8 cellular contexts compared by ENCODE assay signal in genomic region chr1:23916209-23917131, GRCh38. TPM values are rescaled to one million over a fixed set of nuclear protein-coding genes. Genes with fewer than 3 reads are reported as not detected.
DNase-seq lines count a peak whose midpoint lies in the region; ATAC-seq and TF ChIP-seq lines count a peak whose summit lies in the region.

No MANE protein-coding gene starts in this region.

- intact Hi-C loops in PC-3 (cut with micrococcal nuclease) (loop anchor here (1.0 to 5.0 kb wide), 3 partner anchors 48 to 144 kb away; partner anchors contain the start of genes FUCA1 and GALE), Right ventricle myocardium inferior (cut with DNase I) (loop anchor here (5.0 to 10.0 kb wide), 2 partner anchors 104 to 362 kb away; partner anchors contain the start of gene ID3), posterior vena cava (cut with DNase I) (loop anchor here in 1 of 2 donors (10.0 kb wide), 1 partner anchor 152 kb away; no protein-coding TSS in a partner anchor)
- intact Hi-C loops in activated T-helper 2 cell treated with anti-CD3 and anti-CD28 coated beads, Interferon-gamma antibody, Interleukin-2, Interleukin-4, amounts not matched to agents 10 μg/mL and 5 μg/mL and 100 μg/mL, durations not matched to agents 14 hours and 24 hours and 36 hours (cut with micrococcal nuclease), result loop anchor here (1.0 to 5.0 kb wide), 3 partner anchors 89 to 144 kb away; partner anchors contain the start of gene HMGCL

- H3K4me1 ChIP-seq in PC-3 (ENCODE audit: insufficient read depth, low read length), result peaks cover 18% of the 10 kb centered on the region

- H3K27ac ChIP-seq in PC-3 (ENCODE audit: low read length), result no peak overlapping the region

- DNase-seq in AG08396 (ENCODE audit: low spot score), result peak; percentile 72
- peak; percentile 84 for DNase-seq in PC-3
- DNase-seq in activated T-helper 2 cell treated with anti-CD3 and anti-CD28 coated beads, Interferon-gamma antibody, Interleukin-2, Interleukin-4, amounts not matched to agents 10 μg/mL and 5 μg/mL and 100 μg/mL, durations not matched to agents 14 hours and 24 hours and 36 hours (ENCODE audit: low spot score), result peak; percentile 32
- DNase-seq in Right ventricle myocardium inferior (ENCODE audit: missing footprints), result no peak
- DNase-seq in posterior vena cava (ENCODE audit: low spot score), result peak; percentile 85
- DNase-seq in OCI-M2 (lab: John Stamatoyannopoulos, UW; ENCODE audit: unreplicated experiment), result no peak

- no peak overlapping the region for H3K4me3 Mint-ChIP-seq in activated T-helper 2 cell treated with anti-CD3 and anti-CD28 coated beads, Interferon-gamma antibody, Interleukin-2, Interleukin-4, amounts not matched to agents 10 μg/mL and 5 μg/mL and 100 μg/mL, durations not matched to agents 14 hours and 24 hours and 36 hours (ENCODE audit: low read depth)

- BruUV-seq in PC-3 (replicated peaks; lab: Mats Ljungman, UMichigan), result no TSS peak

- H2AFZ ChIP-seq in PC-3 (ENCODE audit: low read length), result peak overlapping the region; percentile 52

- H3K9me3 Mint-ChIP-seq in activated T-helper 2 cell treated with anti-CD3 and anti-CD28 coated beads, Interferon-gamma antibody, Interleukin-2, Interleukin-4, amounts not matched to agents 10 μg/mL and 5 μg/mL and 100 μg/mL, durations not matched to agents 14 hours and 24 hours and 36 hours, result no peaks in the 10 kb centered on the region

- H3K27me3 ChIP-seq in PC-3 (ENCODE audit: low read length), result no peaks in the 10 kb centered on the region

- no peaks in the 10 kb centered on the region for H3K9me2 ChIP-seq in PC-3 (replicated peaks; ENCODE audit: low read length)

- ATAC-seq in GM18498 (IDR thresholded peaks at IDR 0.05; ENCODE audit: unreplicated experiment), result peak; percentile 64
- peak; percentile 75 for ATAC-seq in HG03565 (IDR thresholded peaks at IDR 0.05; ENCODE audit: unreplicated experiment)
- ATAC-seq in PC-3, result peak; percentile 95
- ATAC-seq in Right ventricle myocardium inferior, result peak; percentile 79

- POLR2A ChIA-PET in PC-3 (lab: Charles Lee; ENCODE audit: unreplicated experiment), result interaction anchor here (0.6 to 0.7 kb wide), 2 partner anchors 10 to 43 kb away, joined by 3 read pairs; partner anchors contain the start of gene PNRC2

- H3K4me2 ChIP-seq in PC-3 (ENCODE audit: low read length), result no peak overlapping the region

- H3K9ac ChIP-seq in PC-3 (ENCODE audit: low read length), result no peak overlapping the region

- no peaks in the 10 kb centered on the region for H3K36me3 ChIP-seq in PC-3 (ENCODE audit: low read depth, low read length)

- H3K36me3 Mint-ChIP-seq in activated T-helper 2 cell treated with anti-CD3 and anti-CD28 coated beads, Interferon-gamma antibody, Interleukin-2, Interleukin-4, amounts not matched to agents 10 μg/mL and 5 μg/mL and 100 μg/mL, durations not matched to agents 14 hours and 24 hours and 36 hours (ENCODE audit: low read depth), result no peaks in the 10 kb centered on the region

- H3F3A ChIP-seq in PC-3 (ENCODE audit: low read length, unreplicated experiment), result no peaks in the 10 kb centered on the region

- H3K27ac Mint-ChIP-seq in activated T-helper 2 cell treated with anti-CD3 and anti-CD28 coated beads, Interferon-gamma antibody, Interleukin-2, Interleukin-4, amounts not matched to agents 10 μg/mL and 5 μg/mL and 100 μg/mL, durations not matched to agents 14 hours and 24 hours and 36 hours, result no peak overlapping the region

- H3K9me3 ChIP-seq in PC-3 (ENCODE audit: low read length), result no peaks in the 10 kb centered on the region

- CTCF ChIA-PET in PC-3 (lab: Charles Lee), result interaction anchor here (0.6 to 1.3 kb wide), 6 partner anchors 48 to 144 kb away, joined by 3 to 17 read pairs (median 8); no protein-coding TSS in a partner anchor

- H4K20me1 ChIP-seq in PC-3 (ENCODE audit: low read length), result no peaks in the 10 kb centered on the region

- TF ChIP-seq CTCF in PC-3 (conservative IDR thresholded peaks at IDR 0.05; ENCODE audit: low read depth, low read length), result peak; percentile 84

- peaks cover 21% of the 10 kb centered on the region for H3K4me1 Mint-ChIP-seq in activated T-helper 2 cell treated with anti-CD3 and anti-CD28 coated beads, Interferon-gamma antibody, Interleukin-2, Interleukin-4, amounts not matched to agents 10 μg/mL and 5 μg/mL and 100 μg/mL, durations not matched to agents 14 hours and 24 hours and 36 hours (ENCODE audit: low read depth)

- no peak overlapping the region for H3K4me3 ChIP-seq in PC-3 (ENCODE audit: low read length)

- no peaks in the 10 kb centered on the region for H3K79me2 ChIP-seq in PC-3 (ENCODE audit: low read length)

- H3K27me3 Mint-ChIP-seq in activated T-helper 2 cell treated with anti-CD3 and anti-CD28 coated beads, Interferon-gamma antibody, Interleukin-2, Interleukin-4, amounts not matched to agents 10 μg/mL and 5 μg/mL and 100 μg/mL, durations not matched to agents 14 hours and 24 hours and 36 hours (ENCODE audit: low read depth), result no peaks in the 10 kb centered on the region

RNA-seq across cellular contexts. Expression of gene CNR2, which starts 3.3 kb away (rescaled TPM):
- total RNA-seq in PC-3 (2014; rRNA removed) (not detected in 2 replicates), Right ventricle myocardium inferior (not detected), posterior vena cava (under 1 TPM; 0.05 to 0.14 TPM)
- 0.05 and 0.07 TPM in 2 replicates for total RNA-seq in activated T-helper 2 cell treated with anti-CD3 and anti-CD28 coated beads, Interferon-gamma antibody, Interleukin-2, Interleukin-4, amounts not matched to agents 10 μg/mL and 5 μg/mL and 100 μg/mL, durations not matched to agents 14 hours and 24 hours and 36 hours

RNA-seq across cellular contexts. Expression of gene PNRC2, which starts 43.2 kb away (rescaled TPM):
- total RNA-seq in PC-3 (2014; rRNA removed), result 36.3 and 45.6 TPM in 2 replicates
- total RNA-seq in activated T-helper 2 cell treated with anti-CD3 and anti-CD28 coated beads, Interferon-gamma antibody, Interleukin-2, Interleukin-4, amounts not matched to agents 10 μg/mL and 5 μg/mL and 100 μg/mL, durations not matched to agents 14 hours and 24 hours and 36 hours, result 111 and 137 TPM in 2 replicates
- total RNA-seq in Right ventricle myocardium inferior, result 85.8 TPM
- 100 to 1,000 TPM in 1 of 2 donors, 10 to 100 TPM in 1; 85.6 to 104 TPM for total RNA-seq in posterior vena cava

RNA-seq across cellular contexts. Expression of gene FUCA1, which starts 48.4 kb away (rescaled TPM):
- total RNA-seq in PC-3 (2014; rRNA removed) (20.3 and 23.4 TPM in 2 replicates), Right ventricle myocardium inferior (12.2 TPM), posterior vena cava (10 to 100 TPM; 13.8 to 27.9 TPM)
- 3.3 and 4.0 TPM in 2 replicates for total RNA-seq in activated T-helper 2 cell treated with anti-CD3 and anti-CD28 coated beads, Interferon-gamma antibody, Interleukin-2, Interleukin-4, amounts not matched to agents 10 μg/mL and 5 μg/mL and 100 μg/mL, durations not matched to agents 14 hours and 24 hours and 36 hours

Comparison
In these comparisons a context has a peak if more than half of its experiments do, and no peak if none do; other contexts are left out.
1. DNase-seq: peak in AG08396 (single experiment), PC-3 (single experiment), activated T-helper 2 cell treated with anti-CD3 and anti-CD28 coated beads, Interferon-gamma antibody, Interleukin-2, Interleukin-4, amounts not matched to agents 10 μg/mL and 5 μg/mL and 100 μg/mL, durations not matched to agents 14 hours and 24 hours and 36 hours (single experiment) and posterior vena cava (single experiment); none in Right ventricle myocardium inferior (single experiment) and OCI-M2 (single experiment).
2. Peak in every context shown above with its lines, with median percentiles within 50 percentile points of each other: ATAC-seq.